ENCODE assay signal across 23 cellular contexts in the genomic region with DNA sequence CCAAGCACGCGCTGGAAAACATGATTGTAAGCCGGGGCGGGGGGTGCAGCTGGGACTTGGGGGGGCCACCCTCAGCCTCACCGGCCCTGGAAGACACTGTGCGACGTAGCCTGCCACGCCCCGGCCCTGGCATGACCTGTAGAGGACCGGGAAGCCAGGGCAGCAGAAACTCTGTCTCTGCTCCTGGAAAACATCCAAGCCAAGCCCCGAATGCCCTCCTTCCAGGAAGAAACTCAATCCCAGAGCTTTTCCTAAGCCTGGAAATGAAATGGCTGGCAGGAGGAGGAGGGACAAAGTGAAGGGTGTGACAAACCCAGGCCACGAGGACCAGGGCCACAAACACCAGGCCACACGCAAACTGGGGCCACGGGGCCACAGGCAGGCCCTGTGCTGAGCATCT. TPM values are rescaled to one million over a fixed set of nuclear protein-coding genes. Genes with fewer than 3 reads are reported as not detected.
DNase-seq lines count a peak whose midpoint lies in the region; ATAC-seq and TF ChIP-seq lines count a peak whose summit lies in the region.
"Had no signal": no experiment of that assay in that cellular context is flagged by ENCODE, and none has a peak within 500 bp of the region (broad histone marks: within the 10 kb centered on the region; RNA-seq: fewer than 3 reads in every experiment).

No MANE protein-coding gene starts in this region.

- no peak overlapping the region for H3K4me3 Mint-ChIP-seq in chondrocyte (ENCODE audit: unreplicated experiment)
- H3K4me3 Mint-ChIP-seq: CD14-positive monocyte; CD4-positive, alpha-beta memory T cell had no signal

- TF ChIP-seq CTCF in chondrocyte (IDR thresholded peaks at IDR 0.05) (no peak), psoas muscle (IDR thresholded peaks at IDR 0.05) (no peak), adrenal gland (IDR thresholded peaks at IDR 0.05) (no peak), mucosa of descending colon (IDR thresholded peaks at IDR 0.05) (no peak)

- ATAC-seq in psoas muscle (peak; percentile 81 to 93 (median 84)), GM21723 (IDR thresholded peaks at IDR 0.05; ENCODE audit: unreplicated experiment) (no peak), mucosa of descending colon (no peak)
- ATAC-seq: GM12878 had no signal

- 21 to 29% (median 23%) methylated on average over 14 of the region's 14 CpGs for WGBS in psoas muscle, 3 donors
- 66 to 80% (median 71%) methylated on average over 1 to 14 of the region's 14 CpGs for WGBS in adrenal gland, 4 donors

- H3K36me3 ChIP-seq in psoas muscle (ENCODE audit: insufficient read depth in 1 of 2, low read depth in 1 of 2) (no peaks in the 10 kb centered on the region), adrenal gland (replicated peaks in 1 of 2) (no peaks in the 10 kb centered on the region), mucosa of descending colon (ENCODE audit: low read depth) (no peaks in the 10 kb centered on the region)
- H3K36me3 ChIP-seq: BLaER1 had no signal

- peaks cover 4% of the 10 kb centered on the region for H3K27me3 Mint-ChIP-seq in chondrocyte (ENCODE audit: low read depth)

- no peak overlapping the region for H3K4me3 ChIP-seq in psoas muscle
- no peak overlapping the region for H3K4me3 ChIP-seq in adrenal gland
- no peak overlapping the region for H3K4me3 ChIP-seq in mucosa of descending colon
- H3K4me3 ChIP-seq: BLaER1, GM12878, GM23248 had no signal

- H3K9me3 Mint-ChIP-seq in chondrocyte (ENCODE audit: low read depth) = peaks cover 4% of the 10 kb centered on the region

- no peaks in the 10 kb centered on the region for H3K4me1 Mint-ChIP-seq in chondrocyte (ENCODE audit: low read depth)
- H3K4me1 Mint-ChIP-seq: CD14-positive monocyte; CD4-positive, alpha-beta memory T cell had no signal

- H3K27me3 ChIP-seq in psoas muscle (ENCODE audit: insufficient read depth in 3 of 3, low read length in 2 of 3) (no peaks in the 10 kb centered on the region), adrenal gland (no peaks in the 10 kb centered on the region)

- peak; percentile 14 for DNase-seq in NCI-H2029 (lab: John Stamatoyannopoulos, UW)
- no peak for DNase-seq in NCI-H2029 treated with DMSO at 0.1 percent for 48 hours (lab: John Stamatoyannopoulos, UW)
- DNase-seq in NCI-H2171 (lab: John Stamatoyannopoulos, UW) = peak; percentile 33
- no peak for DNase-seq in chondrocyte (ENCODE audit: low spot score)
- DNase-seq in psoas muscle = peak; percentile 62 to 79
- no peak for DNase-seq in adrenal gland
- no peak for DNase-seq in mucosa of descending colon
- DNase-seq: 8988T; CD4-positive, alpha-beta memory T cell; DMS53; DND-41; EL; GM23248; HCEC 1CT; IMR-90 had no signal

- peak overlapping the region; percentile 63 for H3K27ac ChIP-seq in psoas muscle
- no peak overlapping the region for H3K27ac ChIP-seq in adrenal gland
- H3K27ac ChIP-seq: BLaER1, GM23248 had no signal

- H3K27ac Mint-ChIP-seq in chondrocyte (ENCODE audit: unreplicated experiment) = peak overlapping the region; percentile 49
- H3K27ac Mint-ChIP-seq: CD14-positive monocyte; CD4-positive, alpha-beta memory T cell had no signal

- intact Hi-C loops in psoas muscle (cut with DNase I) = no loop called here
- intact Hi-C loops in adrenal gland (cut with DNase I) = no loop called here
- intact Hi-C loops in mucosa of descending colon (cut with DNase I, micrococcal nuclease) = no loop called here

- TF ChIP-seq POLR2A in adrenal gland (IDR thresholded peaks at IDR 0.05) = no peak

- peaks cover 9% of the 10 kb centered on the region for H3K4me1 ChIP-seq in psoas muscle
- no peaks in the 10 kb centered on the region for H3K4me1 ChIP-seq in adrenal gland (replicated peaks in 1 of 2)
- H3K4me1 ChIP-seq in mucosa of descending colon (ENCODE audit: low read depth) = no peaks in the 10 kb centered on the region

- H3K36me3 Mint-ChIP-seq in chondrocyte (ENCODE audit: low read depth) = no peaks in the 10 kb centered on the region
- H3K36me3 Mint-ChIP-seq: CD14-positive monocyte; CD4-positive, alpha-beta memory T cell had no signal

- H3K9me3 ChIP-seq in psoas muscle = no peaks in the 10 kb centered on the region
- no peaks in the 10 kb centered on the region for H3K9me3 ChIP-seq in adrenal gland (replicated peaks in 1 of 3)
- no peaks in the 10 kb centered on the region for H3K9me3 ChIP-seq in mucosa of descending colon
- H3K9me3 ChIP-seq: BLaER1 had no signal

RNA-seq across cellular contexts. Expression of gene KCNT1, which starts 55.4 kb away (rescaled TPM):
- total RNA-seq in chondrocyte (not detected in 3 replicates), psoas muscle (10 to 100 TPM; 10.3 to 15.0 (median 12.4) TPM), adrenal gland (under 1 TPM in 2 of 8 donors, not detected in 6; 0.11 to 0.28 TPM), mucosa of descending colon (under 1 TPM in 2 of 3 donors, not detected in 1; 0.22 to 0.60 TPM)
- polyA plus RNA-seq in psoas muscle (1 to 10 TPM; 1.1 to 3.1 (median 1.6) TPM), adrenal gland (under 1 TPM; 0.05 to 0.32 (median 0.20) TPM)
- total RNA-seq: A673, G401, GM12878, GM23248, H4, IMR-90 had no signal
- polyA plus RNA-seq: AG04450, CD14-positive monocyte, GM12878, GM23248, IMR-90 had no signal

RNA-seq across cellular contexts. Expression of gene SOHLH1, which starts 58.1 kb away (rescaled TPM):
- not detected in 3 replicates for total RNA-seq in chondrocyte
- total RNA-seq in psoas muscle = not detected
- not detected for polyA plus RNA-seq in psoas muscle
- not detected for total RNA-seq in adrenal gland
- not detected for polyA plus RNA-seq in adrenal gland
- not detected for total RNA-seq in mucosa of descending colon
- total RNA-seq: A673; CD4-positive, alpha-beta memory T cell; G401; GM12878; GM23248; H4; IMR-90 had no signal
- polyA plus RNA-seq: AG04450; CD14-positive monocyte; CD4-positive, alpha-beta memory T cell; GM12878; GM23248; IMR-90 had no signal

Comparison
In these comparisons a context has a peak if more than half of its experiments do, and no peak if none do; other contexts are left out.
1. DNase-seq: peak in NCI-H2029 (single experiment), NCI-H2171 (single experiment) and psoas muscle (2 of 2); none in NCI-H2029 treated with DMSO at 0.1 percent for 48 hours (single experiment), chondrocyte (single experiment), adrenal gland (0 of 7) and mucosa of descending colon (0 of 3).
2. ATAC-seq: peak in psoas muscle (4 of 4); none in GM21723 (single experiment) and mucosa of descending colon (single experiment).
3. RNA of gene KCNT1, which starts 55.4 kb away (total RNA-seq): 10.3 to 15.0 TPM in psoas muscle; 0.22 to 0.60 TPM in mucosa of descending colon, not detected in chondrocyte and 0.11 to 0.28 TPM in adrenal gland; every median in the first group is over 4 times any median in the second.